1 cellular context compared by ENCODE assay signal in genomic region chr3:110504901-110505300, GRCh38.
TF ChIP-seq lines count a peak whose summit lies in the region.

No MANE protein-coding gene starts in this region.

TF ChIP-seq in K562, 482 proteins besides CTCF, POLR2A, EP300 and RAD21 (continued from another document and continues in another):
- TF ChIP-seq MNT (conservative IDR thresholded peaks at IDR 0.05) (peak; percentile 69 to 85), MEIS2 (IDR thresholded peaks at IDR 0.05; ENCODE audit: partially characterized antibody) (peak; percentile 61), MBD1 (CRISPR knock-in tag; IDR thresholded peaks at IDR 0.05) (no peak), KDM1A (IDR thresholded peaks at IDR 0.05) (peak; percentile 76 to 82), BRD4 (IDR thresholded peaks at IDR 0.05) (no peak), EP400 (IDR thresholded peaks at IDR 0.05) (peak; percentile 57), CTBP1 (IDR thresholded peaks at IDR 0.05; ENCODE audit: borderline replicate concordance) (peak; percentile 81), ZNF280A (IDR thresholded peaks at IDR 0.05; ENCODE audit: low read depth, partially characterized antibody) (no peak), SRSF7 (optimal IDR thresholded peaks at IDR 0.05; ENCODE audit: low read depth, low read length) (no peak), MBD2 (IDR thresholded peaks at IDR 0.05; ENCODE audit: borderline replicate concordance, low read depth) (no peak), NR2F6 (CRISPR knock-in tag; IDR thresholded peaks at IDR 0.05) (no peak), BCOR (IDR thresholded peaks at IDR 0.05) (0 out of 2 replicates have a peak, but pooled peaks have one; percentile 27), PCBP2 (IDR thresholded peaks at IDR 0.05; ENCODE audit: low read depth, low read length, poor library complexity, severe bottlenecking) (no peak), TFE3 (CRISPR knock-in tag; IDR thresholded peaks at IDR 0.05) (no peak), GABPB1 (CRISPR knock-in tag; IDR thresholded peaks at IDR 0.05) (no peak), NFE2L1 (tag; IDR thresholded peaks at IDR 0.05; ENCODE audit: borderline replicate concordance, low read depth) (no peak), ZNF146 (CRISPR knock-in tag; IDR thresholded peaks at IDR 0.05; ENCODE audit: unreplicated experiment) (no peak), SNIP1 (IDR thresholded peaks at IDR 0.05; ENCODE audit: low read depth) (no peak), TEAD1 (CRISPR knock-in tag; IDR thresholded peaks at IDR 0.05) (no peak), NCOA4 (IDR thresholded peaks at IDR 0.05; ENCODE audit: partially characterized antibody) (no peak), HNRNPUL1 (IDR thresholded peaks at IDR 0.05; ENCODE audit: low read length) (no peak), NELFE (IDR thresholded peaks at IDR 0.05; ENCODE audit: insufficient read depth, insufficient read length) (no peak), LARP7 (IDR thresholded peaks at IDR 0.05) (no peak), NCOA2 (IDR thresholded peaks at IDR 0.05; ENCODE audit: partially characterized antibody in 2 of 2) (no peak), CEBPZ (IDR thresholded peaks at IDR 0.05; ENCODE audit: borderline replicate concordance, low read depth, low read length) (no peak), KLF13 (tag; IDR thresholded peaks at IDR 0.05; ENCODE audit: borderline replicate concordance, low read depth) (no peak), USF2 (CRISPR knock-in tag; IDR thresholded peaks at IDR 0.05) (peak; percentile 31; the same call in 1 of the 2 replicates), PATZ1 (CRISPR knock-in tag; IDR thresholded peaks at IDR 0.05; ENCODE audit: borderline replicate concordance) (no peak), ZNF175 (CRISPR knock-in tag; IDR thresholded peaks at IDR 0.05; ENCODE audit: low read depth) (no peak), VEZF1 (CRISPR knock-in tag; IDR thresholded peaks at IDR 0.05) (peak; percentile 33; the same call in 1 of the 2 replicates), PTRF (tag; IDR thresholded peaks at IDR 0.05) (no peak), ETS1 (conservative IDR thresholded peaks at IDR 0.05; ENCODE audit: control insufficient read depth, low read depth, low read length) (no peak), ZNF764 (CRISPR knock-in tag; IDR thresholded peaks at IDR 0.05; ENCODE audit: low read depth) (no peak), ZBTB34 (CRISPR knock-in tag; IDR thresholded peaks at IDR 0.05) (no peak), TCF7 (IDR thresholded peaks at IDR 0.05; ENCODE audit: borderline replicate concordance) (no peak), HMBOX1 (IDR thresholded peaks at IDR 0.05) (no peak), ASH1L (IDR thresholded peaks at IDR 0.05; ENCODE audit: borderline replicate concordance, low read depth, partially characterized antibody) (no peak), LCOR (CRISPR knock-in tag; IDR thresholded peaks at IDR 0.05) (peak; percentile 85)
